In genomic region chr11:131099013-131099412, GRCh38 we compare ENCODE assay signal across 24 cellular contexts.
A peak's percentile ranks its signal among the peaks of the same experiment; 100 is the strongest.
DNase-seq lines count a peak whose midpoint lies in the region; ATAC-seq and TF ChIP-seq lines count a peak whose summit lies in the region.
"Had no signal": no experiment of that assay in that cellular context is flagged by ENCODE, and none has a peak within 500 bp of the region (broad histone marks: within the 10 kb centered on the region; RNA-seq: fewer than 3 reads in every experiment).

No MANE protein-coding gene starts in this region.

- H3K36me3 ChIP-seq in neural progenitor cell: no peaks in the 10 kb centered on the region

- no peak overlapping the region for H3K4me2 ChIP-seq in neural progenitor cell
- H3K4me2 ChIP-seq: smooth muscle cell had no signal

- H3K79me2 ChIP-seq in neural progenitor cell (ENCODE audit: low read depth): no peaks in the 10 kb centered on the region

- H3K27ac ChIP-seq in epithelial cell of prostate (peak overlapping the region; percentile 30), neural progenitor cell (no peak overlapping the region)

- no peak overlapping the region for H3K9ac ChIP-seq in neural progenitor cell

- TF ChIP-seq CTCF in neural progenitor cell (IDR thresholded peaks at IDR 0.05): no peak

- no peak overlapping the region for H2AFZ ChIP-seq in neural progenitor cell (replicated peaks)

- no peak overlapping the region for H3K4me3 ChIP-seq in neural progenitor cell
- H3K4me3 ChIP-seq: mucosa of descending colon, smooth muscle cell had no signal

- DNase-seq in AG20443 (ENCODE audit: low spot score) (peak; percentile 24), LHCN-M2 (ENCODE audit: low read depth) (peak; percentile 15), epithelial cell of prostate (ENCODE audit: low read depth, low spot score) (peak; percentile 46), kidney tubule cell (ENCODE audit: low spot score) (peak; percentile 59), neural progenitor cell (ENCODE audit: low spot score) (no peak)
- no peak for DNase-seq in activated CD4-positive, CD25-positive, alpha-beta regulatory T cell treated with anti-CD3 and anti-CD28 coated beads, Interleukin-2, amount 50 U/mL, for 72 hours
- DNase-seq: activated CD4-positive, alpha-beta T cell treated with anti-CD3 and anti-CD28 coated beads, Interleukin-2, amount 50 U/mL, for 48 hours; amniotic stem cell; cerebellar nuclear complex; effector CD8-positive, alpha-beta T cell; foreskin melanocyte; Kasumi-1; mucosa of descending colon; NCI-H1105; NCI-H2171 treated with DMSO at 0.1 percent for 48 hours; NCI-H82; OCI-M1; stimulated activated CD4-positive, alpha-beta T cell treated with anti-CD3 and anti-CD28 coated beads, Interleukin-4, amount 100 ng/mL, for 24 hours had no signal

- H3K9me3 Mint-ChIP-seq in neural progenitor cell: no peaks in the 10 kb centered on the region
- H3K9me3 Mint-ChIP-seq: neural crest cell had no signal

- H3K27me3 ChIP-seq in neural progenitor cell: no peaks in the 10 kb centered on the region

- ATAC-seq in HG02588 (IDR thresholded peaks at IDR 0.05; ENCODE audit: unreplicated experiment): no peak
- no peak for ATAC-seq in GM18861 (IDR thresholded peaks at IDR 0.05; ENCODE audit: unreplicated experiment)
- ATAC-seq: left lobe of liver, mucosa of descending colon had no signal

- H3K4me1 Mint-ChIP-seq in neural progenitor cell: peaks cover 7% of the 10 kb centered on the region

- H3K27ac Mint-ChIP-seq in neural progenitor cell: no peak overlapping the region
- H3K27ac Mint-ChIP-seq: progenitor cell of endocrine pancreas had no signal

- H3K27me3 Mint-ChIP-seq in neural progenitor cell (ENCODE audit: insufficient read depth, low read depth): peaks cover 5% of the 10 kb centered on the region

- peaks cover 6% of the 10 kb centered on the region for H3K4me1 ChIP-seq in neural progenitor cell

- H3K4me3 Mint-ChIP-seq in neural progenitor cell: no peak overlapping the region
- H3K4me3 Mint-ChIP-seq: neural crest cell had no signal

- no peaks in the 10 kb centered on the region for H4K20me1 ChIP-seq in neural progenitor cell (ENCODE audit: low read depth)

- no peaks in the 10 kb centered on the region for H3K9me3 ChIP-seq in neural progenitor cell (ENCODE audit: low read depth)
- H3K9me3 ChIP-seq: mucosa of descending colon had no signal

- H3F3A ChIP-seq in neural progenitor cell (ENCODE audit: low read depth): no peaks in the 10 kb centered on the region

- no peaks in the 10 kb centered on the region for H3K36me3 Mint-ChIP-seq in neural progenitor cell

Comparison
In these comparisons a context has a peak if more than half of its experiments do, and no peak if none do; other contexts are left out.
1. DNase-seq: peak in AG20443 (single experiment), LHCN-M2 (single experiment), epithelial cell of prostate (single experiment) and kidney tubule cell (single experiment); none in activated CD4-positive, CD25-positive, alpha-beta regulatory T cell treated with anti-CD3 and anti-CD28 coated beads, Interleukin-2, amount 50 U/mL, for 72 hours (single experiment) and neural progenitor cell (single experiment).